ENCODE assay signal across 9 cellular contexts in genomic region chr11:9601876-9602199, GRCh38. TPM values are rescaled to one million over a fixed set of nuclear protein-coding genes. Genes with fewer than 3 reads are reported as not detected.
DNase-seq lines count a peak whose midpoint lies in the region; ATAC-seq and TF ChIP-seq lines count a peak whose summit lies in the region.
"Had no signal": no experiment of that assay in that cellular context is flagged by ENCODE, and none has a peak within 500 bp of the region (broad histone marks: within the 10 kb centered on the region; RNA-seq: fewer than 3 reads in every experiment).

No MANE protein-coding gene starts in this region.

- CTCF ChIA-PET in HEK293 (lab: Yijun Ruan, JAX) (interaction anchor here (0.6 to 2.9 kb wide), 3 partner anchors 11 to 67 kb away, joined by 3 to 18 read pairs (median 5); no protein-coding TSS in a partner anchor), A673 (lab: Charles Lee) (interaction anchor here (1.1 kb wide), 1 partner anchor 11 kb away, joined by 6 read pairs; no protein-coding TSS in a partner anchor)
- CTCF ChIA-PET in activated CD4-positive, alpha-beta memory T cell treated with anti-CD3 and anti-CD28 coated beads, Interleukin-2, amount 10 ng/mL, durations not matched to agents 7 days and 5 days (lab: Charles Lee): interaction anchor here (1.3 to 5.9 kb wide), 8 partner anchors 11 to 158 kb away, joined by 3 to 79 read pairs (median 10); partner anchors contain the start of gene WEE1
- CTCF ChIA-PET in naive thymus-derived CD4-positive, alpha-beta T cell (lab: Charles Lee): interaction anchor here (0.9 to 2.6 kb wide), 3 partner anchors 11 to 146 kb away, joined by 3 to 25 read pairs (median 3); no protein-coding TSS in a partner anchor

- H3K27ac Mint-ChIP-seq in activated CD4-positive, alpha-beta memory T cell treated with anti-CD3 and anti-CD28 coated beads, Interleukin-2, amount 10 ng/mL, durations not matched to agents 7 days and 5 days: no peak overlapping the region
- peak overlapping the region in 4 of 9 donors; percentile 87 to 92 (median 89) for H3K27ac Mint-ChIP-seq in naive thymus-derived CD4-positive, alpha-beta T cell
- H3K27ac Mint-ChIP-seq in type B pancreatic cell: no peak overlapping the region

- H3K4me3 ChIP-seq in GM08714 (ENCODE audit: low read length) (peak overlapping the region; percentile 21; the same call in 1 of the 2 replicates), HEK293 (ENCODE audit: low read depth, low read length) (no peak overlapping the region), A673 (ENCODE audit: low read depth, low read length, poor library complexity, severe bottlenecking) (no peak overlapping the region)
- peak overlapping the region; percentile 30 for H3K4me3 ChIP-seq in naive thymus-derived CD4-positive, alpha-beta T cell (ENCODE audit: low read length)

- POLR2A ChIA-PET in HEK293 (lab: Yijun Ruan, JAX) (interaction anchor here (0.6 to 1.3 kb wide), 3 partner anchors 11 to 693 kb away, joined by 3 to 4 read pairs (median 3); no protein-coding TSS in a partner anchor), A673 (lab: Charles Lee; ENCODE audit: low non-redundant PET) (no interaction called here)
- POLR2A ChIA-PET in activated CD4-positive, alpha-beta memory T cell treated with anti-CD3 and anti-CD28 coated beads, Interleukin-2, amount 10 ng/mL, durations not matched to agents 7 days and 5 days (lab: Charles Lee): interaction anchor here (0.8 to 5.1 kb wide), 11 partner anchors 11 to 918 kb away, joined by 3 to 51 read pairs (median 5); partner anchors contain the start of genes WEE1 and ZNF143
- POLR2A ChIA-PET in naive thymus-derived CD4-positive, alpha-beta T cell (lab: Charles Lee): interaction anchor here (1.0 to 1.9 kb wide), 4 partner anchors 11 to 141 kb away, joined by 4 to 7 read pairs (median 5); partner anchors contain the start of genes WEE1 and ZNF143

- no peaks in the 10 kb centered on the region for H3K36me3 ChIP-seq in HEK293 (ENCODE audit: control insufficient read depth in 2 of 2, insufficient read depth in 1 of 2, low read length in 2 of 2)
- no peaks in the 10 kb centered on the region for H3K36me3 ChIP-seq in naive thymus-derived CD4-positive, alpha-beta T cell (ENCODE audit: control insufficient read depth in 2 of 3, insufficient read depth in 3 of 3, low read length in 3 of 3)
- no peaks in the 10 kb centered on the region for H3K36me3 ChIP-seq in A673 (ENCODE audit: insufficient read depth, low read length, poor library complexity, severe bottlenecking)

- H3K4me1 ChIP-seq in HEK293 (ENCODE audit: control insufficient read depth, insufficient read depth, low read length) (no peaks in the 10 kb centered on the region), A673 (ENCODE audit: insufficient read depth, low read length, poor library complexity, severe bottlenecking) (peaks cover 7% of the 10 kb centered on the region)
- peaks cover 16 to 18% of the 10 kb centered on the region in 2 donors for H3K4me1 ChIP-seq in naive thymus-derived CD4-positive, alpha-beta T cell (ENCODE audit: control insufficient read depth in 2 of 2, insufficient read depth in 2 of 2, low read length in 2 of 2)

- H3K36me3 Mint-ChIP-seq in activated CD4-positive, alpha-beta memory T cell treated with anti-CD3 and anti-CD28 coated beads, Interleukin-2, amount 10 ng/mL, durations not matched to agents 7 days and 5 days (ENCODE audit: low read depth): no peaks in the 10 kb centered on the region
- H3K36me3 Mint-ChIP-seq in naive thymus-derived CD4-positive, alpha-beta T cell: peaks cover 0 to 4% (median 1%) of the 10 kb centered on the region in 5 donors
- no peaks in the 10 kb centered on the region for H3K36me3 Mint-ChIP-seq in type B pancreatic cell

- peak; percentile 30 for ATAC-seq in naive thymus-derived CD4-positive, alpha-beta T cell

- intact Hi-C loops in naive thymus-derived CD4-positive, alpha-beta T cell (cut with micrococcal nuclease): loop anchor here (1.0 kb wide), 2 partner anchors 11 to 29 kb away; partner anchors contain the start of gene WEE1 (in 1 of the 2)
- intact Hi-C loops in A673 (cut with micrococcal nuclease; ENCODE audit: unreplicated experiment): no loop called here

- peak overlapping the region; percentile 49 for H3K4me3 Mint-ChIP-seq in activated CD4-positive, alpha-beta memory T cell treated with anti-CD3 and anti-CD28 coated beads, Interleukin-2, amount 10 ng/mL, durations not matched to agents 7 days and 5 days
- peak overlapping the region in 9 of 10 donors; percentile 53 to 87 (median 75) for H3K4me3 Mint-ChIP-seq in naive thymus-derived CD4-positive, alpha-beta T cell
- no peak overlapping the region for H3K4me3 Mint-ChIP-seq in type B pancreatic cell

- no peaks in the 10 kb centered on the region for H3K9me3 Mint-ChIP-seq in activated CD4-positive, alpha-beta memory T cell treated with anti-CD3 and anti-CD28 coated beads, Interleukin-2, amount 10 ng/mL, durations not matched to agents 7 days and 5 days
- H3K9me3 Mint-ChIP-seq in naive thymus-derived CD4-positive, alpha-beta T cell: peaks cover 0 to 1% (median 0%) of the 10 kb centered on the region in 11 donors
- no peaks in the 10 kb centered on the region for H3K9me3 Mint-ChIP-seq in type B pancreatic cell

- H3K27ac ChIP-seq in HEK293 (ENCODE audit: extremely low read depth, low read depth, low read length) (no peak overlapping the region), A673 (ENCODE audit: low read depth, low read length, poor library complexity, severe bottlenecking) (no peak overlapping the region)
- no peak overlapping the region for H3K27ac ChIP-seq in naive thymus-derived CD4-positive, alpha-beta T cell (ENCODE audit: low read depth, low read length)
- H3K27ac ChIP-seq: VCaP had no signal

- TF ChIP-seq CTCF in HEK293 (tag by site-specific recombination; IDR thresholded peaks at IDR 0.05) (no peak), A673 (conservative IDR thresholded peaks at IDR 0.05; ENCODE audit: low read depth, low read length) (no peak), type B pancreatic cell (conservative IDR thresholded peaks at IDR 0.05) (no peak)

- peaks cover 25% of the 10 kb centered on the region for H3K4me1 Mint-ChIP-seq in activated CD4-positive, alpha-beta memory T cell treated with anti-CD3 and anti-CD28 coated beads, Interleukin-2, amount 10 ng/mL, durations not matched to agents 7 days and 5 days
- peaks cover 15 to 33% (median 22%) of the 10 kb centered on the region in 7 donors for H3K4me1 Mint-ChIP-seq in naive thymus-derived CD4-positive, alpha-beta T cell
- H3K4me1 Mint-ChIP-seq in type B pancreatic cell (ENCODE audit: unreplicated experiment): peaks cover 14% of the 10 kb centered on the region

- no TSS peak for BruUV-seq in A673 (replicated peaks; lab: Mats Ljungman, UMichigan)

- H3K27me3 Mint-ChIP-seq in activated CD4-positive, alpha-beta memory T cell treated with anti-CD3 and anti-CD28 coated beads, Interleukin-2, amount 10 ng/mL, durations not matched to agents 7 days and 5 days: peaks cover 22% of the 10 kb centered on the region
- no peaks in the 10 kb centered on the region for H3K27me3 Mint-ChIP-seq in naive thymus-derived CD4-positive, alpha-beta T cell
- no peaks in the 10 kb centered on the region for H3K27me3 Mint-ChIP-seq in type B pancreatic cell

- no peaks in the 10 kb centered on the region for H3K9me3 ChIP-seq in HEK293 (ENCODE audit: control insufficient read depth, insufficient read depth, low read depth, low read length)
- no peaks in the 10 kb centered on the region for H3K9me3 ChIP-seq in naive thymus-derived CD4-positive, alpha-beta T cell (ENCODE audit: control insufficient read depth in 2 of 3, low read length in 3 of 3)
- H3K9me3 ChIP-seq in A673 (ENCODE audit: low read depth, low read length, poor library complexity, severe bottlenecking): no peaks in the 10 kb centered on the region

- no peaks in the 10 kb centered on the region for H3K27me3 ChIP-seq in naive thymus-derived CD4-positive, alpha-beta T cell (ENCODE audit: control insufficient read depth in 2 of 2, insufficient read depth in 2 of 2, low read length in 2 of 2)
- H3K27me3 ChIP-seq in A673 (replicated peaks; ENCODE audit: insufficient read depth, low read depth, low read length, poor library complexity): no peaks in the 10 kb centered on the region

- no peak for DNase-seq in activated CD4-positive, alpha-beta memory T cell treated with anti-CD3 and anti-CD28 coated beads, Interleukin-2, amount 10 ng/mL, durations not matched to agents 7 days and 5 days
- no peak for DNase-seq in naive thymus-derived CD4-positive, alpha-beta T cell
- no peak for DNase-seq in A673 (ENCODE audit: low spot score)
- DNase-seq in type B pancreatic cell (ENCODE audit: extremely low spot score, unreplicated experiment): no peak
- DNase-seq in cortex of kidney (lab: John Stamatoyannopoulos, UW): no peak
- DNase-seq: amniotic stem cell had no signal

TF ChIP-seq in HEK293, 187 proteins besides CTCF, POLR2A, EP300 and RAD21 (continues in another document):
- no peak for TF ChIP-seq ZNF837 (tag by site-specific recombination; IDR thresholded peaks at IDR 0.05)
- TF ChIP-seq ZNF398 (tag by site-specific recombination; IDR thresholded peaks at IDR 0.05): no peak
- TF ChIP-seq KLF8 (tag by site-specific recombination; IDR thresholded peaks at IDR 0.05): no peak
- TF ChIP-seq ZNF747 (tag by site-specific recombination; IDR thresholded peaks at IDR 0.05): no peak
- TF ChIP-seq ZNF292 (tag by site-specific recombination; IDR thresholded peaks at IDR 0.05; ENCODE audit: borderline replicate concordance, low read depth): no peak
- no peak for TF ChIP-seq ZNF677 (tag by site-specific recombination; IDR thresholded peaks at IDR 0.05)

RNA-seq across cellular contexts. Expression of gene WEE1, which starts 28.4 kb away (rescaled TPM):
- total RNA-seq in activated CD4-positive, alpha-beta memory T cell treated with anti-CD3 and anti-CD28 coated beads, Interleukin-2, amount 10 ng/mL, durations not matched to agents 7 days and 5 days: 10 to 100 TPM; 62.8 to 64.1 TPM
- 10 to 100 TPM in 1 of 5 experiments, 1 to 10 TPM in 3, under 1 TPM in 1; 0.43 to 47.6 (median 1.9) TPM for total RNA-seq in naive thymus-derived CD4-positive, alpha-beta T cell
- polyA plus RNA-seq in naive thymus-derived CD4-positive, alpha-beta T cell: under 1 TPM; 0.43 to 0.44 TPM
- total RNA-seq in A673 (2021) (51.4 and 54.9 TPM in 2 replicates), type B pancreatic cell (ENCODE audit: low replicate concordance) (80.1 and 104 TPM in 2 replicates)

Comparison
In these comparisons a context has a peak if more than half of its experiments do, and no peak if none do; other contexts are left out.
1. H3K4me3 ChIP-seq: peak in GM08714 (single experiment) and naive thymus-derived CD4-positive, alpha-beta T cell (single experiment); none in HEK293 (single experiment) and A673 (single experiment).